Comparison of ENCODE assay signal across 19 cellular contexts in genomic region chr4:31228068-31228467, GRCh38.
"Had no signal": no experiment of that assay in that cellular context is flagged by ENCODE, and none has a peak within 500 bp of the region (broad histone marks: within the 10 kb centered on the region; RNA-seq: fewer than 3 reads in every experiment).

No MANE protein-coding gene starts in this region.

- H3K4me1 Mint-ChIP-seq: naive B cell had no signal

- H3K36me3 Mint-ChIP-seq: mesothelial cell of epicardium, naive B cell had no signal

- ATAC-seq: foreskin keratinocyte, gastroesophageal sphincter, heart right ventricle, left cardiac atrium, left lung, left ventricle myocardium superior, lower lobe of right lung, mucosa of descending colon had no signal

- H3K27me3 ChIP-seq: esophagus muscularis mucosa, foreskin keratinocyte, gastroesophageal sphincter, heart right ventricle, left lung had no signal

- H3K4me3 ChIP-seq: coronary artery, dorsolateral prefrontal cortex, esophagus muscularis mucosa, gastroesophageal sphincter, heart right ventricle, left lung, lower lobe of right lung, mucosa of descending colon had no signal

- H3K27ac ChIP-seq: coronary artery, dorsolateral prefrontal cortex, esophagus muscularis mucosa, foreskin keratinocyte, gastroesophageal sphincter, heart right ventricle, left lung, lower lobe of right lung had no signal

- H3K9me3 ChIP-seq: esophagus muscularis mucosa, gastroesophageal sphincter, heart right ventricle, left lung, lower lobe of right lung, mucosa of descending colon had no signal

- H3K27ac Mint-ChIP-seq: mesothelial cell of epicardium had no signal

- H3K4me3 Mint-ChIP-seq: mesothelial cell of epicardium, naive B cell had no signal

- H3K27me3 Mint-ChIP-seq: naive B cell had no signal

- H3K9me3 Mint-ChIP-seq: mesothelial cell of epicardium had no signal

- H3K36me3 ChIP-seq: esophagus muscularis mucosa, gastroesophageal sphincter, heart right ventricle, left lung, lower lobe of right lung had no signal

- H3K4me1 ChIP-seq: esophagus muscularis mucosa, foreskin keratinocyte, gastroesophageal sphincter, heart right ventricle, left lung, lower lobe of right lung had no signal

- DNase-seq: dermis blood vessel endothelial cell; dorsolateral prefrontal cortex; effector CD4-positive, alpha-beta T cell; effector memory CD4-positive, alpha-beta T cell; foreskin keratinocyte; head of caudate nucleus; heart right ventricle; hippocampal formation; left cardiac atrium; left lung; left ventricle myocardium superior; lower lobe of right lung; mesenchymal stem cell; mucosa of descending colon; naive B cell had no signal
